In the genomic region with DNA sequence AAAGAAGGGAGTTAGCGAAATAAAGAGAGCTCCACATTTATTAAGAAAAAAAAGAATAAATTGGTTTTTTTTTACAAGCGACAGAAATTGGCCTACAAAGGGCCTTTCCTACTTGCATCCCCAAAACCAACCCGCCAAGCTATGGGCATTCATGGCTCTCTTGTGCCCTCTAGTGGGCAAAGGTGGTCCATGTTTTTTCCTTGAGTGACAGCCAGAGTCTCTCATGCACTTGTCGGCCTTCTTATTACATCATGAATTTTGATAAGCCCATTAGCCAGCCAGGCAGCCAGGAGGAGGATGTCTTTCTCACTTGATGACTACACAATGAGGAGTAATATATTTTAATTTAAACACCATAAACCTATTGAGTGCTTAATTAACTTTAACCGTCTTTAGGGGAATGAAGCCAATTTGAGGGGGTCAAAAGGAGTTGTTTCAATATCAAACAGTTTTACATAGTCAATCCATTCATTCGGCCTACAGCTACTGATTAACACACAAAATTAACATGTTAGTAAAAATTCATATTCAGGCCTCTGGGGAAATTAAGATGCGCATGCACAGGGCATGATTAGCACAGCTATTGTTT, we compare ENCODE assay signal across 8 cellular contexts.
DNase-seq lines count a peak whose midpoint lies in the region; ATAC-seq and TF ChIP-seq lines count a peak whose summit lies in the region.

No MANE protein-coding gene starts in this region.

- WGBS in prostate gland, result 30% methylated on average over 7 of the region's 7 CpGs

- no peaks in the 10 kb centered on the region for H3K4me1 ChIP-seq in prostate gland (replicated peaks)
- peaks cover 10% of the 10 kb centered on the region for H3K4me1 ChIP-seq in vagina

- intact Hi-C loops in Right ventricle myocardium superior (cut with DNase I), result no loop called here
- intact Hi-C loops in prostate gland (cut with DNase I), result loop anchor here (2.0 to 10.0 kb wide), 2 partner anchors 124 to 782 kb away; no protein-coding TSS in a partner anchor
- intact Hi-C loops in vagina (cut with DNase I), result no loop called here

- peak; percentile 77 to 87 for ATAC-seq in activated naive CD4-positive, alpha-beta T cell treated with anti-CD3 and anti-CD28 coated beads, Interleukin-2, amount 50 U/mL, for 72 hours
- peak; percentile 79 for ATAC-seq in Right ventricle myocardium superior (ENCODE audit: poor library complexity)

- TF ChIP-seq POLR2A in prostate gland (IDR thresholded peaks at IDR 0.05) (no peak), vagina (IDR thresholded peaks at IDR 0.05) (no peak)

- H3K36me3 ChIP-seq in prostate gland (no peaks in the 10 kb centered on the region), vagina (no peaks in the 10 kb centered on the region)

- H3K27me3 ChIP-seq in prostate gland (replicated peaks; ENCODE audit: insufficient read depth) (no peaks in the 10 kb centered on the region), vagina (no peaks in the 10 kb centered on the region)

- no peaks in the 10 kb centered on the region for H3K9me3 Mint-ChIP-seq in activated naive CD4-positive, alpha-beta T cell treated with anti-CD3 and anti-CD28 coated beads, Interleukin-2, amount 50 U/mL, for 72 hours

- TF ChIP-seq CTCF in GM12801 (IDR thresholded peaks at IDR 0.05; ENCODE audit: extremely low read depth, insufficient read length), result peak; percentile 22
- peak; percentile 86 for TF ChIP-seq CTCF in HFF-Myc (IDR thresholded peaks at IDR 0.05; ENCODE audit: low read depth, low read length, missing control alignments)
- peak; percentile 70 to 78 (median 77) for TF ChIP-seq CTCF in prostate gland (IDR thresholded peaks at IDR 0.05)
- TF ChIP-seq CTCF in vagina (IDR thresholded peaks at IDR 0.05), result peak; percentile 60 to 84 (median 67)

- no peaks in the 10 kb centered on the region for H3K36me3 Mint-ChIP-seq in activated naive CD4-positive, alpha-beta T cell treated with anti-CD3 and anti-CD28 coated beads, Interleukin-2, amount 50 U/mL, for 72 hours

- no peak overlapping the region for H3K27ac ChIP-seq in prostate gland
- H3K27ac ChIP-seq in vagina, result no peak overlapping the region

- DNase-seq in HFF-Myc (ENCODE audit: extremely low read depth, low read depth), result peak; percentile 46
- peak; percentile 72 for DNase-seq in NCI-H1092 (lab: John Stamatoyannopoulos, UW)
- peak; percentile 12 for DNase-seq in SKM-1 (lab: John Stamatoyannopoulos, UW; ENCODE audit: unreplicated experiment)
- peak; percentile 66 to 87 for DNase-seq in activated naive CD4-positive, alpha-beta T cell treated with anti-CD3 and anti-CD28 coated beads, Interleukin-2, amount 50 U/mL, for 72 hours (ENCODE audit: low spot score in 2 of 2)
- DNase-seq in Right ventricle myocardium superior, result peak; percentile 61
- DNase-seq in prostate gland (ENCODE audit: low spot score), result peak; percentile 76
- no peak for DNase-seq in vagina (ENCODE audit: extremely low spot score in 2 of 2)

- H3K4me3 ChIP-seq in HFF-Myc (replicated peaks; ENCODE audit: low read depth, low read length) (no peak overlapping the region), prostate gland (no peak overlapping the region), vagina (no peak overlapping the region)

- H3K9me3 ChIP-seq in prostate gland (no peaks in the 10 kb centered on the region), vagina (no peaks in the 10 kb centered on the region)

- H3K27ac Mint-ChIP-seq in activated naive CD4-positive, alpha-beta T cell treated with anti-CD3 and anti-CD28 coated beads, Interleukin-2, amount 50 U/mL, for 72 hours, result no peak overlapping the region

Comparison
In these comparisons a context has a peak if more than half of its experiments do, and no peak if none do; other contexts are left out.
1. CTCF ChIP-seq: peak in every context shown above with its lines; median percentile 86 in HFF-Myc; 77 in prostate gland; 67 in vagina; 22 in GM12801.
2. DNase-seq: peak in HFF-Myc (single experiment), NCI-H1092 (single experiment), SKM-1 (single experiment), activated naive CD4-positive, alpha-beta T cell treated with anti-CD3 and anti-CD28 coated beads, Interleukin-2, amount 50 U/mL, for 72 hours (2 of 2), Right ventricle myocardium superior (single experiment) and prostate gland (single experiment); none in vagina (0 of 2).